ENCODE assay signal across 9 cellular contexts in the genomic region with DNA sequence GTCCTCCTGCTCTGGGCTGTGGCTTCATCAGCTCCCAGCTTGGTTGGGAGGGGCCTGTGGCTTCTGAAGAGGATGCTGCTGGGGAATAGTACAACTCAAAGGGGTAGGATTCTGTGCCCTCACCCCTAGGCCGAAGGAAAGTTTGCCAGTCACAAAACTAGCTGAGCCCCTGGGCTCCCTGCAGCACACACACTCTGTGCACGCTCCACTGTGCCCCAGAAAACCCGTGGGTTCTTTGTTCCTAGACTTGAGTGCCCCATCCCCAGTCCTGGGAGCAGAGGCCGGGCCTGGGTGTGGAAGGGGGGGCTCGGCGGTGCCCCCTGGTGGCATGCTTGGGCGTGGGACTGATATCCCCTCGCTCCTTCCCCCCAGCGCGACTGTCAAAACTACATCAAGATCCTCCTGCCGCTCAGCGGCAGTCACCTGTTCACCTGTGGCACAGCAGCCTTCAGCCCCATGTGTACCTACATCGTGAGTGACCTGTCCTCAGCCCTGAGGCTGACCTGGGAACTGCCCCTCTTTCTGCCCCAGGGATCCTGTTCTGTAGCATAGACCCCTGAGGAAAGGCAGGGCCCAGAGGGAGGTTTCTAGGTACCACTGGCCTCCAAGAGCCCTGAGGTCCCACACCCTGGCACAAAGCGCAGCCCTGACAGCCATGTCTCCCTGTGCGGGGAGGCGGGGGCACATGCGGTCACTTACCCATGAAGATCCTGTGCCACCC. TPM values are rescaled to one million over a fixed set of nuclear protein-coding genes. Genes with fewer than 3 reads are reported as not detected.
DNase-seq lines count a peak whose midpoint lies in the region; ATAC-seq and TF ChIP-seq lines count a peak whose summit lies in the region.
"Had no signal": no experiment of that assay in that cellular context is flagged by ENCODE, and none has a peak within 500 bp of the region (broad histone marks: within the 10 kb centered on the region; RNA-seq: fewer than 3 reads in every experiment).

No MANE protein-coding gene starts in this region.

- peak; percentile 62 to 82 for TF ChIP-seq RAD21 in liver (IDR thresholded peaks at IDR 0.05)

- H3K27ac ChIP-seq in GM23248, result no peak overlapping the region
- H3K27ac ChIP-seq in liver (ENCODE audit: low read depth in 1 of 2, low read length in 2 of 2), result peak overlapping the region; percentile 2 to 23

- no peak overlapping the region for H2AFZ ChIP-seq in GM23248

- ATAC-seq in stimulated activated naive B cell treated with anti-CD40 and anti-IgM and Interleukin-4, amounts not matched to agents 10 μg/mL and 1 μg/mL and 100 μg/mL, for 72 hours (replicated peaks), result peak; percentile 68 to 69
- ATAC-seq in GM19324 (IDR thresholded peaks at IDR 0.05; ENCODE audit: low FRiP score, unreplicated experiment), result no peak

- H3F3A ChIP-seq in GM23248 (ENCODE audit: insufficient read depth), result no peaks in the 10 kb centered on the region

- no peaks in the 10 kb centered on the region for H4K20me1 ChIP-seq in GM23248 (ENCODE audit: insufficient read depth)

- in situ Hi-C loops in GM23248 (cut with MboI), result loop anchor here (5.0 kb wide), 1 partner anchor 57 kb away; no protein-coding TSS in a partner anchor

- no peaks in the 10 kb centered on the region for H3K9me3 Mint-ChIP-seq in brain
- H3K9me3 Mint-ChIP-seq in stimulated activated naive B cell treated with anti-CD40 and anti-IgM and Interleukin-4, amounts not matched to agents 10 μg/mL and 1 μg/mL and 100 μg/mL, for 72 hours, result no peaks in the 10 kb centered on the region

- H3K4me3 ChIP-seq in AG10803 (ENCODE audit: low read length) (no peak overlapping the region), GM23248 (no peak overlapping the region), liver (ENCODE audit: low read depth in 1 of 3, low read length in 3 of 3) (no peak overlapping the region)
- H3K4me3 ChIP-seq: HAP-1 had no signal

- no peak overlapping the region for H3K4me3 Mint-ChIP-seq in brain
- no peak overlapping the region for H3K4me3 Mint-ChIP-seq in stimulated activated naive B cell treated with anti-CD40 and anti-IgM and Interleukin-4, amounts not matched to agents 10 μg/mL and 1 μg/mL and 100 μg/mL, for 72 hours

- H3K36me3 ChIP-seq in GM23248 (ENCODE audit: low read depth) (no peaks in the 10 kb centered on the region), liver (ENCODE audit: control insufficient read depth in 4 of 4, insufficient read depth in 3 of 4, low read depth in 1 of 4, low read length in 3 of 4) (peaks cover 9 to 28% (median 22%) of the 10 kb centered on the region in 4 donors)

- H3K9me3 ChIP-seq in GM23248 (ENCODE audit: low read depth) (no peaks in the 10 kb centered on the region), liver (ENCODE audit: control insufficient read depth in 4 of 4, low read length in 3 of 4) (no peaks in the 10 kb centered on the region)
- H3K9me3 ChIP-seq: HAP-1 had no signal

- TF ChIP-seq CTCF in AG10803 (conservative IDR thresholded peaks at IDR 0.05; ENCODE audit: low read length) (peak; percentile 53), brain (conservative IDR thresholded peaks at IDR 0.05) (peak; percentile 63 to 74), liver (IDR thresholded peaks at IDR 0.05; ENCODE audit: low read depth, low read length, missing input control) (peak; percentile 44)

- H3K4me1 Mint-ChIP-seq in brain, result no peaks in the 10 kb centered on the region
- peaks cover 37 to 57% of the 10 kb centered on the region in 2 donors for H3K4me1 Mint-ChIP-seq in stimulated activated naive B cell treated with anti-CD40 and anti-IgM and Interleukin-4, amounts not matched to agents 10 μg/mL and 1 μg/mL and 100 μg/mL, for 72 hours

- H3K27me3 ChIP-seq in GM23248 (replicated peaks; ENCODE audit: insufficient read depth) (no peaks in the 10 kb centered on the region), liver (ENCODE audit: control insufficient read depth in 4 of 4, insufficient read depth in 4 of 4, low read length in 3 of 4) (no peaks in the 10 kb centered on the region)

- H3K4me1 ChIP-seq in GM23248 (ENCODE audit: insufficient read depth) (no peaks in the 10 kb centered on the region), liver (ENCODE audit: control insufficient read depth in 4 of 4, insufficient read depth in 4 of 4, low read length in 3 of 4) (peaks cover 0 to 13% (median 8%) of the 10 kb centered on the region in 4 donors)
- H3K4me1 ChIP-seq: HAP-1 had no signal

- no peaks in the 10 kb centered on the region for H3K27me3 Mint-ChIP-seq in brain
- H3K27me3 Mint-ChIP-seq in stimulated activated naive B cell treated with anti-CD40 and anti-IgM and Interleukin-4, amounts not matched to agents 10 μg/mL and 1 μg/mL and 100 μg/mL, for 72 hours, result no peaks in the 10 kb centered on the region

- DNase-seq in AG10803 (ENCODE audit: low read depth) (no peak), GM23248 (peak; percentile 53), T-helper 9 cell (peak; percentile 53), NCI-H187 treated with DMSO at 0.1 percent for 48 hours (lab: John Stamatoyannopoulos, UW) (no peak)
- no peak for DNase-seq in stimulated activated naive B cell treated with anti-CD40 and anti-IgM and Interleukin-4, amounts not matched to agents 10 μg/mL and 1 μg/mL and 100 μg/mL, for 72 hours

- H3K9ac ChIP-seq in GM23248 (no peak overlapping the region), liver (ENCODE audit: low read depth in 1 of 2, low read length in 2 of 2) (no peak overlapping the region)

- H3K9me2 ChIP-seq in GM23248 (ENCODE audit: insufficient read depth), result no peaks in the 10 kb centered on the region

- H3K36me3 Mint-ChIP-seq in brain, result peaks cover 31% of the 10 kb centered on the region
- peaks cover 13 to 25% of the 10 kb centered on the region in 2 donors for H3K36me3 Mint-ChIP-seq in stimulated activated naive B cell treated with anti-CD40 and anti-IgM and Interleukin-4, amounts not matched to agents 10 μg/mL and 1 μg/mL and 100 μg/mL, for 72 hours

- WGBS in GM23248 (ENCODE audit: low coverage in 1 of 2, low lambda C conversion rate in 2 of 2, missing lambda C conversion rate in 2 of 2), 2 experiments, result 54 to 56% methylated on average over 17 of the region's 17 CpGs
- 72% methylated on average over 17 of the region's 17 CpGs for WGBS in liver

- H3K27ac Mint-ChIP-seq in brain, result peak overlapping the region in 1 of 5 experiments; percentile 27
- H3K27ac Mint-ChIP-seq in stimulated activated naive B cell treated with anti-CD40 and anti-IgM and Interleukin-4, amounts not matched to agents 10 μg/mL and 1 μg/mL and 100 μg/mL, for 72 hours, result peak overlapping the region; percentile 81

- no peaks in the 10 kb centered on the region for H3K79me2 ChIP-seq in GM23248 (ENCODE audit: insufficient read depth)

- no peak overlapping the region for H3K4me2 ChIP-seq in GM23248 (ENCODE audit: unreplicated experiment)

TF ChIP-seq in liver, 16 proteins besides CTCF, POLR2A, EP300 and RAD21 (continues in another document):
- TF ChIP-seq, protein P1, sequence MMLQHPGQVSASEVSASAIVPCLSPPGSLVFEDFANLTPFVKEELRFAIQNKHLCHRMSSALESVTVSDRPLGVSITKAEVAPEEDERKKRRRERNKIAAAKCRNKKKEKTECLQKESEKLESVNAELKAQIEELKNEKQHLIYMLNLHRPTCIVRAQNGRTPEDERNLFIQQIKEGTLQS (IDR thresholded peaks at IDR 0.05), result no peak
- TF ChIP-seq FOXA1 (IDR thresholded peaks at IDR 0.05) (no peak), JUND (IDR thresholded peaks at IDR 0.05) (no peak)

RNA-seq across cellular contexts. Expression of a gene that starts 14.2 kb away (rescaled TPM):
- 30.7 and 45.8 TPM in 2 replicates for total RNA-seq in GM23248 (2014; rRNA removed; shearing (Covaris generic))
- polyA plus RNA-seq in GM23248 (2016; fragmentation: Nextera tagmentation; extraction: Ambion mirVana), result 123 and 129 TPM in 2 replicates
- 40.0 TPM for polyA plus RNA-seq in brain (ENCODE audit: insufficient read depth, low read depth, low replicate concordance)
- total RNA-seq in liver, result 10 to 100 TPM; 14.9 to 19.5 TPM
- 100 to 1,000 TPM in 1 of 2 donors, 10 to 100 TPM in 1; 79.1 to 107 TPM for polyA plus RNA-seq in liver

RNA-seq across cellular contexts. Expression of a gene that starts 14.4 kb away (rescaled TPM):
- total RNA-seq in GM23248 (2014; rRNA removed; shearing (Covaris generic)), result 9.0 TPM in 2 replicates
- polyA plus RNA-seq in GM23248 (2016; fragmentation: Nextera tagmentation; extraction: Ambion mirVana), result 1.3 TPM in 2 replicates
- polyA plus RNA-seq in brain (ENCODE audit: insufficient read depth, low read depth, low replicate concordance), result 0.76 TPM
- 1 to 10 TPM; 6.7 to 8.6 TPM for total RNA-seq in liver
- polyA plus RNA-seq in liver, result 1 to 10 TPM; 2.5 to 3.5 TPM

RNA-seq across cellular contexts. Expression of a gene that starts 18.5 kb away (rescaled TPM):
- total RNA-seq in GM23248 (2014; rRNA removed; shearing (Covaris generic)), result 3.2 and 3.6 TPM in 2 replicates
- polyA plus RNA-seq in GM23248 (2016; fragmentation: Nextera tagmentation; extraction: Ambion mirVana) (4.5 and 4.7 TPM in 2 replicates), brain (ENCODE audit: insufficient read depth, low read depth, low replicate concordance) (24.1 TPM), liver (10 to 100 TPM; 14.3 to 15.2 TPM)
- total RNA-seq in liver, result 10 to 100 TPM; 38.8 to 52.2 TPM

RNA-seq across cellular contexts. Expression of a gene that starts 29.8 kb away (rescaled TPM):
- total RNA-seq in GM23248 (2014; rRNA removed; shearing (Covaris generic)), result not detected in 2 replicates
- polyA plus RNA-seq in GM23248 (2016; fragmentation: Nextera tagmentation; extraction: Ambion mirVana) (not detected in 2 replicates), brain (ENCODE audit: insufficient read depth, low read depth, low replicate concordance) (not detected), liver (under 1 TPM in 1 of 2 donors, not detected in 1; 0.17 TPM)
- total RNA-seq in liver, result under 1 TPM in 1 of 2 donors, not detected in 1; 0.08 TPM

RNA-seq across cellular contexts. Expression of a gene that starts 45.9 kb away (rescaled TPM):
- 98.8 and 122 TPM in 2 replicates for total RNA-seq in GM23248 (2014; rRNA removed; shearing (Covaris generic))
- polyA plus RNA-seq in GM23248 (2016; fragmentation: Nextera tagmentation; extraction: Ambion mirVana) (99.5 and 107 TPM in 2 replicates), brain (ENCODE audit: insufficient read depth, low read depth, low replicate concordance) (189 TPM), liver (10 to 100 TPM; 24.3 to 25.4 TPM)
- 10 to 100 TPM; 22.8 to 26.6 TPM for total RNA-seq in liver

Comparison
In these comparisons a context has a peak if more than half of its experiments do, and no peak if none do; other contexts are left out.
1. DNase-seq: peak in GM23248 (single experiment) and T-helper 9 cell (single experiment); none in AG10803 (single experiment), stimulated activated naive B cell treated with anti-CD40 and anti-IgM and Interleukin-4, amounts not matched to agents 10 μg/mL and 1 μg/mL and 100 μg/mL, for 72 hours (single experiment) and NCI-H187 treated with DMSO at 0.1 percent for 48 hours (single experiment).
2. Peak in every context shown above with its lines, with median percentiles within 50 percentile points of each other: CTCF ChIP-seq.